ENCODE assay signal across 8 cellular contexts in the genomic region with DNA sequence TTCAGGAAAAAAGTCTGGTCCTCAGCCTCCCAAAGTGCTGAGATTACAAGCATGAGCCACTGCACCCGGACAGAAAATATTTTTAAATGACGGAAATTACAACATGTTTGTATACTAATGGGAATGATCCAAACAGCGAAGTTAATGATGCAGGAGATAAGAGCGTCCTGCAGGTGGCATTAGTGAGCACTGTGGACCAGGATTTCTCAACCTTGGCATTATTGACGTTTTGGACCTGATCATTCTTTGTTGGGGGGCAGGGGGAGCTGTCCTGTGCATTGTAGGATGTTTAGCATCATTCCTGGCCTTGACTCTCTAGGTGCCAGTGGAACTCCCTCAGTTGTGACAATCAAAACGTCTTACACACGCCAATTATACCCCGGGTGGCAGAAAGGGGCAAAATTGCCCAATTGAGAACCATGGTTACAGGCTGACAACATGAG. TPM values are rescaled to one million over a fixed set of nuclear protein-coding genes. Genes with fewer than 3 reads are reported as not detected.
DNase-seq lines count a peak whose midpoint lies in the region; ATAC-seq and TF ChIP-seq lines count a peak whose summit lies in the region.

No MANE protein-coding gene starts in this region.

- CTCF ChIA-PET in activated CD4-positive, alpha-beta T cell treated with anti-CD3 and anti-CD28 coated beads for 36 hours (lab: Charles Lee), result interaction anchor here (0.6 to 1.2 kb wide), 8 partner anchors 11 to 325 kb away, joined by 3 to 6 read pairs (median 4); partner anchors contain the start of gene SCFD1

- H3K27ac Mint-ChIP-seq in activated CD4-positive, alpha-beta T cell treated with anti-CD3 and anti-CD28 coated beads for 36 hours, result no peak overlapping the region
- no peak overlapping the region for H3K27ac Mint-ChIP-seq in nephron progenitor cell

- DNase-seq in NCI-H1436 (lab: John Stamatoyannopoulos, UW) (peak; percentile 14), NCI-H1436 treated with DMSO at 0.1 percent for 48 hours (lab: John Stamatoyannopoulos, UW) (no peak), HuH-7.5 (ENCODE audit: low spot score) (peak; percentile 25), fibroblast of gingiva (ENCODE audit: low read depth) (peak; percentile 47), nephron progenitor cell (peak; percentile 36), DMS153 treated with DMSO at 0.1 percent for 48 hours (lab: John Stamatoyannopoulos, UW; ENCODE audit: unreplicated experiment) (no peak)
- peak; percentile 44 for DNase-seq in activated CD4-positive, alpha-beta T cell treated with anti-CD3 and anti-CD28 coated beads for 36 hours

- peak; percentile 63 for TF ChIP-seq CTCF in nephron progenitor cell (IDR thresholded peaks at IDR 0.05)

- peaks cover 27% of the 10 kb centered on the region for H3K36me3 Mint-ChIP-seq in activated CD4-positive, alpha-beta T cell treated with anti-CD3 and anti-CD28 coated beads for 36 hours (ENCODE audit: low read depth)
- H3K36me3 Mint-ChIP-seq in nephron progenitor cell (ENCODE audit: low read depth), result peaks cover 41% of the 10 kb centered on the region

- intact Hi-C loops in activated CD4-positive, alpha-beta T cell treated with anti-CD3 and anti-CD28 coated beads for 36 hours (cut with DNase I, micrococcal nuclease), result loop anchor here (1.0 to 5.0 kb wide), 4 partner anchors 250 to 701 kb away; no protein-coding TSS in a partner anchor

- no peak overlapping the region for H3K4me3 Mint-ChIP-seq in activated CD4-positive, alpha-beta T cell treated with anti-CD3 and anti-CD28 coated beads for 36 hours
- no peak overlapping the region for H3K4me3 Mint-ChIP-seq in nephron progenitor cell

- no peak for ATAC-seq in activated CD4-positive, alpha-beta T cell treated with anti-CD3 and anti-CD28 coated beads for 36 hours
- ATAC-seq in GM21576 (IDR thresholded peaks at IDR 0.05; ENCODE audit: unreplicated experiment), result no peak

- POLR2A ChIA-PET in activated CD4-positive, alpha-beta T cell treated with anti-CD3 and anti-CD28 coated beads for 36 hours (lab: Charles Lee), result no interaction called here

- H3K9me3 Mint-ChIP-seq in activated CD4-positive, alpha-beta T cell treated with anti-CD3 and anti-CD28 coated beads for 36 hours (ENCODE audit: low read depth), result no peaks in the 10 kb centered on the region
- H3K9me3 Mint-ChIP-seq in nephron progenitor cell, result no peaks in the 10 kb centered on the region

- H3K4me1 Mint-ChIP-seq in activated CD4-positive, alpha-beta T cell treated with anti-CD3 and anti-CD28 coated beads for 36 hours, result no peaks in the 10 kb centered on the region
- no peaks in the 10 kb centered on the region for H3K4me1 Mint-ChIP-seq in nephron progenitor cell

- no peaks in the 10 kb centered on the region for H3K27me3 Mint-ChIP-seq in activated CD4-positive, alpha-beta T cell treated with anti-CD3 and anti-CD28 coated beads for 36 hours
- no peaks in the 10 kb centered on the region for H3K27me3 Mint-ChIP-seq in nephron progenitor cell (ENCODE audit: low read depth, poor library complexity)

RNA-seq across cellular contexts. Expression of gene SCFD1, which starts 34.1 kb away (rescaled TPM):
- 10 to 100 TPM; 47.5 to 55.3 TPM for total RNA-seq in activated CD4-positive, alpha-beta T cell treated with anti-CD3 and anti-CD28 coated beads for 36 hours

Comparison
In these comparisons a context has a peak if more than half of its experiments do, and no peak if none do; other contexts are left out.
1. DNase-seq: peak in NCI-H1436 (single experiment), HuH-7.5 (single experiment), activated CD4-positive, alpha-beta T cell treated with anti-CD3 and anti-CD28 coated beads for 36 hours (single experiment), fibroblast of gingiva (single experiment) and nephron progenitor cell (single experiment); none in NCI-H1436 treated with DMSO at 0.1 percent for 48 hours (single experiment) and DMS153 treated with DMSO at 0.1 percent for 48 hours (single experiment).